Comparison of ENCODE assay signal across 23 cellular contexts in the genomic region with DNA sequence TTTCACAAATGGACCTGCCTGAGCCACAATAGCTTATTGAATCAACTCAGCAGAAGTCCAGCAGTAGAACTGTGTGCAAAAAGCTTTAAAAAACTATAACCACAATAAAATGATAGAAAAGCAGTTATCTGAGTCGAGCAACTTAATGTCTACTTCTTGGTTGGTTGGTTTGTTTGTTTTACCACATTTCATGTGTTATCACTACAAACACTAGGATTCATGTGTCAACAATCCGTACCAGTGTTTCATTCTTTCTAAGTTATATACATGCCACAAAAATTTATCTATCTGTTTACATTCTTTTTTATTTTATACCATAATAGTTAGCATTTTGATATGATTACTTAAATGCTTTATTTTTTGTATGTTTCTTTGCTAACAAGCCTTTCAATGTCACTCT.
DNase-seq lines count a peak whose midpoint lies in the region; ATAC-seq, FAIRE-seq and TF ChIP-seq lines count a peak whose summit lies in the region.
"Had no signal": no experiment of that assay in that cellular context is flagged by ENCODE, and none has a peak within 500 bp of the region (broad histone marks: within the 10 kb centered on the region; RNA-seq: fewer than 3 reads in every experiment).

No MANE protein-coding gene starts in this region.

- H4K91ac ChIP-seq in IMR-90 (ENCODE audit: insufficient read depth, low read depth, low read length) = no peak overlapping the region

- no peaks in the 10 kb centered on the region; the same call in 1 of the 2 replicates for H3K9me3 ChIP-seq in IMR-90 (ENCODE audit: control insufficient read depth, insufficient read depth, low read length)
- no peaks in the 10 kb centered on the region for H3K9me3 ChIP-seq in astrocyte (ENCODE audit: insufficient read depth, low read depth, low read length)
- H3K9me3 ChIP-seq in neural progenitor cell (ENCODE audit: low read depth) = no peaks in the 10 kb centered on the region
- H3K9me3 ChIP-seq: BLaER1 treated with 17β-estradiol and CSF1 and Interleukin-3, amounts not matched to agents 10 nM and 100 nM had no signal

- CTCF ChIA-PET in IMR-90 (lab: Yijun Ruan, JAX) = no interaction called here

- no peak overlapping the region for H2AK5ac ChIP-seq in IMR-90 (ENCODE audit: low read depth, low read length)

- in situ Hi-C loops in IMR-90 (cut with MboI; ENCODE audit: low sequenced_read_pairs) = no loop called here

- intact Hi-C loops in IMR-90 (cut with micrococcal nuclease) = no loop called here

- H3K27ac Mint-ChIP-seq in astrocyte (ENCODE audit: unreplicated experiment) (no peak overlapping the region), neural progenitor cell (no peak overlapping the region)
- H3K27ac Mint-ChIP-seq in stimulated activated memory B cell treated with anti-CD40 and anti-IgM and Interleukin-4, amounts not matched to agents 10 μg/mL and 1 μg/mL and 100 μg/mL, for 72 hours = no peak overlapping the region
- H3K27ac Mint-ChIP-seq: B cell; CD8-positive, alpha-beta T cell; HFFc6; IgD-negative memory B cell had no signal

- no peak overlapping the region for H2BK15ac ChIP-seq in IMR-90 (ENCODE audit: low read depth, low read length)

- H3K18ac ChIP-seq in IMR-90 (ENCODE audit: low read depth, low read length) = no peak overlapping the region

- WGBS in IMR-90 (ENCODE audit: extremely low coverage in 2 of 2, insufficient read length in 1 of 2), 2 experiments = no CpG with 5 or more reads among the region's 2 CpGs

- no peak overlapping the region for H3K14ac ChIP-seq in IMR-90 (replicated peaks; ENCODE audit: low read depth, low read length)

- no peak overlapping the region for H3K56ac ChIP-seq in IMR-90 (ENCODE audit: extremely low read depth, insufficient read depth, low read length)

- H3K27me3 ChIP-seq in IMR-90 (ENCODE audit: control insufficient read depth, insufficient read depth, low read length) (no peaks in the 10 kb centered on the region), astrocyte (ENCODE audit: insufficient read depth, low read length) (no peaks in the 10 kb centered on the region), neural progenitor cell (no peaks in the 10 kb centered on the region)
- H3K27me3 ChIP-seq: BLaER1 treated with 17β-estradiol and CSF1 and Interleukin-3, amounts not matched to agents 10 nM and 100 nM had no signal

- no peak overlapping the region for H2AFZ ChIP-seq in IMR-90 (replicated peaks; ENCODE audit: low read length, poor library complexity)
- H2AFZ ChIP-seq in astrocyte (ENCODE audit: low read depth, low read length) = no peak overlapping the region
- peak overlapping the region; percentile 74 for H2AFZ ChIP-seq in neural progenitor cell (replicated peaks)

- ATAC-seq in IMR-90 (ENCODE audit: low read depth) (peak; percentile 49), GM19463 (IDR thresholded peaks at IDR 0.05; ENCODE audit: unreplicated experiment) (no peak)
- no peak for ATAC-seq in stimulated activated memory B cell treated with anti-CD40 and anti-IgM and Interleukin-4, amounts not matched to agents 10 μg/mL and 1 μg/mL and 100 μg/mL, for 72 hours
- ATAC-seq: CD8-positive, alpha-beta T cell; HCT116 had no signal

- H3K4me3 ChIP-seq in IMR-90 (ENCODE audit: insufficient read depth, low read depth, low read length) (no peak overlapping the region), astrocyte (ENCODE audit: insufficient read depth, low read depth, low read length) (no peak overlapping the region), neural progenitor cell (no peak overlapping the region)
- H3K4me3 ChIP-seq: BLaER1 treated with 17β-estradiol and CSF1 and Interleukin-3, amounts not matched to agents 10 nM and 100 nM had no signal

- no peaks in the 10 kb centered on the region; the same call in 1 of the 2 replicates for H3K4me1 ChIP-seq in IMR-90 (ENCODE audit: control insufficient read depth, insufficient read depth, low read length)
- no peaks in the 10 kb centered on the region for H3K4me1 ChIP-seq in astrocyte (ENCODE audit: insufficient read depth, low read length)
- peaks cover 16% of the 10 kb centered on the region for H3K4me1 ChIP-seq in neural progenitor cell

- H3K23ac ChIP-seq in IMR-90 (ENCODE audit: low read depth, low read length) = no peak overlapping the region

- H3K9ac ChIP-seq in IMR-90 (ENCODE audit: low read depth, low read length) (no peak overlapping the region), astrocyte (ENCODE audit: low read length) (no peak overlapping the region), neural progenitor cell (no peak overlapping the region)
- H3K9ac ChIP-seq: BLaER1 treated with 17β-estradiol and CSF1 and Interleukin-3, amounts not matched to agents 10 nM and 100 nM had no signal

- no peak overlapping the region for H3K4ac ChIP-seq in IMR-90 (ENCODE audit: low read depth, low read length)

- BruUV-seq in IMR-90 (replicated peaks; lab: Mats Ljungman, UMichigan) = no TSS peak

- H3K4me3 Mint-ChIP-seq in astrocyte (ENCODE audit: unreplicated experiment) (no peak overlapping the region), neural progenitor cell (no peak overlapping the region)
- H3K4me3 Mint-ChIP-seq in stimulated activated memory B cell treated with anti-CD40 and anti-IgM and Interleukin-4, amounts not matched to agents 10 μg/mL and 1 μg/mL and 100 μg/mL, for 72 hours = no peak overlapping the region
- H3K4me3 Mint-ChIP-seq: B cell; CD8-positive, alpha-beta T cell; HFFc6; IgD-negative memory B cell had no signal

- FAIRE-seq in astrocyte (lab: Jason Lieb, UNC) = no peak
- FAIRE-seq: GM12892, GM18507 had no signal

- H3K9me1 ChIP-seq in IMR-90 (ENCODE audit: insufficient read depth, low read length) = no peaks in the 10 kb centered on the region

- no peaks in the 10 kb centered on the region for H3K79me1 ChIP-seq in IMR-90 (ENCODE audit: low read depth in 1 of 2, low read length in 2 of 2)

- TF ChIP-seq POLR2A in IMR-90 (IDR thresholded peaks at IDR 0.05; ENCODE audit: low read depth, low read length) = no peak

- H3K27me3 Mint-ChIP-seq in astrocyte (ENCODE audit: low read depth, unreplicated experiment) (no peaks in the 10 kb centered on the region), neural progenitor cell (ENCODE audit: insufficient read depth, low read depth) (no peaks in the 10 kb centered on the region)
- no peaks in the 10 kb centered on the region for H3K27me3 Mint-ChIP-seq in stimulated activated memory B cell treated with anti-CD40 and anti-IgM and Interleukin-4, amounts not matched to agents 10 μg/mL and 1 μg/mL and 100 μg/mL, for 72 hours
- H3K27me3 Mint-ChIP-seq: B cell, IgD-negative memory B cell had no signal

- H2BK120ac ChIP-seq in IMR-90 (ENCODE audit: low read depth, low read length) = no peak overlapping the region

- H3F3A ChIP-seq in neural progenitor cell (ENCODE audit: low read depth) = no peaks in the 10 kb centered on the region

- TF ChIP-seq CTCF in IMR-90 (conservative IDR thresholded peaks at IDR 0.05; ENCODE audit: low read depth, low read length) (no peak), astrocyte (IDR thresholded peaks at IDR 0.05; ENCODE audit: insufficient read depth, low read depth, low read length) (no peak), neural progenitor cell (IDR thresholded peaks at IDR 0.05) (no peak)

- no peak overlapping the region for H2BK20ac ChIP-seq in IMR-90 (ENCODE audit: low read depth, low read length)

- dilution Hi-C loops in IMR-90 (cut with HindIII; ENCODE audit: low sequenced_read_pairs, unreplicated experiment) = no loop called here

- H3K27ac ChIP-seq in IMR-90 (ENCODE audit: insufficient read depth, low read length) (no peak overlapping the region), astrocyte (ENCODE audit: low read depth, low read length) (no peak overlapping the region), neural progenitor cell (no peak overlapping the region)
- H3K27ac ChIP-seq: BLaER1 treated with 17β-estradiol and CSF1 and Interleukin-3, amounts not matched to agents 10 nM and 100 nM; HL-60 had no signal

- H4K20me1 ChIP-seq in IMR-90 (ENCODE audit: insufficient read depth, low read length) (no peaks in the 10 kb centered on the region), astrocyte (ENCODE audit: insufficient read depth, low read length) (no peaks in the 10 kb centered on the region), neural progenitor cell (ENCODE audit: low read depth) (no peaks in the 10 kb centered on the region)
- H4K20me1 ChIP-seq: BLaER1 treated with 17β-estradiol and CSF1 and Interleukin-3, amounts not matched to agents 10 nM and 100 nM had no signal

- H3K79me2 ChIP-seq in astrocyte (ENCODE audit: insufficient read depth, low read length) (no peaks in the 10 kb centered on the region), neural progenitor cell (ENCODE audit: low read depth) (no peaks in the 10 kb centered on the region)

- H2BK5ac ChIP-seq in IMR-90 (ENCODE audit: low read depth, low read length, poor library complexity, severe bottlenecking) = no peak overlapping the region

- POLR2A ChIA-PET in IMR-90 (lab: Charles Lee; ENCODE audit: unreplicated experiment) = no interaction called here

- TF ChIP-seq RAD21 in IMR-90 (IDR thresholded peaks at IDR 0.05; ENCODE audit: low read length) = no peak

- no peak overlapping the region for H4K8ac ChIP-seq in IMR-90 (ENCODE audit: low read depth in 2 of 2, low read length in 2 of 2)

- no peak overlapping the region for H2AK9ac ChIP-seq in IMR-90 (replicated peaks; ENCODE audit: low read depth, low read length, poor library complexity)

- H3K4me1 Mint-ChIP-seq in astrocyte (ENCODE audit: low read depth, unreplicated experiment) (no peaks in the 10 kb centered on the region), neural progenitor cell (peaks cover 6% of the 10 kb centered on the region)
- H3K4me1 Mint-ChIP-seq in stimulated activated memory B cell treated with anti-CD40 and anti-IgM and Interleukin-4, amounts not matched to agents 10 μg/mL and 1 μg/mL and 100 μg/mL, for 72 hours = no peaks in the 10 kb centered on the region
- H3K4me1 Mint-ChIP-seq: B cell, IgD-negative memory B cell had no signal

- H3K36me3 Mint-ChIP-seq in astrocyte (ENCODE audit: low read depth, unreplicated experiment) (no peaks in the 10 kb centered on the region), neural progenitor cell (peaks cover 2% of the 10 kb centered on the region)
- H3K36me3 Mint-ChIP-seq in stimulated activated memory B cell treated with anti-CD40 and anti-IgM and Interleukin-4, amounts not matched to agents 10 μg/mL and 1 μg/mL and 100 μg/mL, for 72 hours = no peaks in the 10 kb centered on the region
- H3K36me3 Mint-ChIP-seq: CD8-positive, alpha-beta T cell; IgD-negative memory B cell had no signal

- H3K9me3 Mint-ChIP-seq in astrocyte (ENCODE audit: unreplicated experiment) = no peaks in the 10 kb centered on the region
- peaks cover 2% of the 10 kb centered on the region for H3K9me3 Mint-ChIP-seq in neural progenitor cell
- peaks cover 2% of the 10 kb centered on the region for H3K9me3 Mint-ChIP-seq in stimulated activated memory B cell treated with anti-CD40 and anti-IgM and Interleukin-4, amounts not matched to agents 10 μg/mL and 1 μg/mL and 100 μg/mL, for 72 hours

- DNase-seq in COR-L47 (lab: John Stamatoyannopoulos, UW) = peak; percentile 17
- DNase-seq in IMR-90 = peak; percentile 24
- DNase-seq in astrocyte (ENCODE audit: low read depth) = peak; percentile 11
- DNase-seq in neural progenitor cell (ENCODE audit: low spot score) = no peak
- DNase-seq in effector CD8-positive, alpha-beta T cell (lab: John Stamatoyannopoulos, UW) = no peak
- DNase-seq: 8988T; CD8-positive, alpha-beta T cell; DMS 273 treated with DMSO at 0.1 percent for 48 hours; DMS79; GDM1; GOT3; H7; HFFc6; KBM-7 had no signal

- H4K5ac ChIP-seq in IMR-90 (ENCODE audit: low read depth, low read length) = no peak overlapping the region

- H3K4me2 ChIP-seq in IMR-90 (ENCODE audit: low read depth, low read length) (no peak overlapping the region), astrocyte (ENCODE audit: low read length) (no peak overlapping the region), neural progenitor cell (no peak overlapping the region)
- H3K4me2 ChIP-seq: BLaER1 treated with 17β-estradiol and CSF1 and Interleukin-3, amounts not matched to agents 10 nM and 100 nM had no signal

- H3K36me3 ChIP-seq in IMR-90 (ENCODE audit: control insufficient read depth, insufficient read depth, low read length) (no peaks in the 10 kb centered on the region), astrocyte (ENCODE audit: insufficient read depth, low read length) (no peaks in the 10 kb centered on the region), neural progenitor cell (no peaks in the 10 kb centered on the region)
- H3K36me3 ChIP-seq: BLaER1 treated with 17β-estradiol and CSF1 and Interleukin-3, amounts not matched to agents 10 nM and 100 nM had no signal

Comparison
In these comparisons a context has a peak if more than half of its experiments do, and no peak if none do; other contexts are left out.
1. DNase-seq: peak in COR-L47 (single experiment), IMR-90 (single experiment) and astrocyte (single experiment); none in neural progenitor cell (single experiment) and effector CD8-positive, alpha-beta T cell (single experiment).